ENCODE assay signal across 8 cellular contexts in the genomic region with DNA sequence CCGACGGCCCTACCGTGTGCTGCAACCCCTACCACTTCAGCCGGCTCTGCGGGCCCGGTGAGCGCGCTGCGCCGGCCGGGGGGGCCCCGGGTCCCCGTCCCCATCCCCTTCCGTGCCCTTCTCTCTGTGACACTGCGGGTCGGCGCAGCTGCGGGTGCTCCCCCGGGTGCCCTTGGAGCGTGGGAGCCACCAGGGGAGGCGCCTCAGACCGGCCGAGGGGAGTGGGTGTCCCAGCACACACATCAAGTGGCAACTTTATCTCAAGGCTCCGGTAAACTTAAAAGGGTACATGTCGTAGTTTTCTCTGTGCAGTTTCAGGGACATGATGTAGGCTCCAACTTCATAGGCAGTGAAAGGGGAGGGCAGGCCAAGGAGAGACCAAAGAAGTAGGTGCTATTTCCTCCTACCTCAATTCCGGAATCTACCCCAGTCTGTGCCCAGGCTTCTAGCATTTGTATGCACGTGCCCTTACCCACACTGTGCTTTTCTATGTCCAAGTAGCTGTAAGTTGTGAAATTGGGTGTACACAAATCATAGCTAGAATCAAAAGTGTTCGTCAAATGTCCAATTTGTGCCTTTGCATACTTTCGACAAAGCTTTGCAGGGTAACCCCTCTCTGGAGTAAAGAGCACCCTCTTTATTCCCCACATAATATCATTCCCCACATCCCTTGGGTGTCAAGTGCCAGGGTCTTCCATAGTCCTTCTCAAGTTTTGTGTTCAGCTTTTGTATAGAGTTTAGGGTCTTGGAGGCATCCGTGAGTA. TPM values are rescaled to one million over a fixed set of nuclear protein-coding genes. Genes with fewer than 3 reads are reported as not detected.
DNase-seq lines count a peak whose midpoint lies in the region; ATAC-seq and TF ChIP-seq lines count a peak whose summit lies in the region.

No MANE protein-coding gene starts in this region.

- peak overlapping the region; percentile 65 for H3K4me3 Mint-ChIP-seq in activated T-cell treated with anti-CD3 and anti-CD28 coated beads, Interleukin-2, amount 50 U/mL, for 24 hours
- peak overlapping the region; percentile 60 for H3K4me3 Mint-ChIP-seq in activated naive CD8-positive, alpha-beta T cell treated with anti-CD3 and anti-CD28 coated beads for 36 hours

- H3K4me3 ChIP-seq in left lung (peak overlapping the region; percentile 76 to 82), thyroid gland (replicated peaks in 1 of 3) (peak overlapping the region; percentile 18 to 80 (median 72))

- H3K4me1 Mint-ChIP-seq in activated T-cell treated with anti-CD3 and anti-CD28 coated beads, Interleukin-2, amount 50 U/mL, for 24 hours (ENCODE audit: low read depth) = peaks cover 20% of the 10 kb centered on the region
- H3K4me1 Mint-ChIP-seq in activated naive CD8-positive, alpha-beta T cell treated with anti-CD3 and anti-CD28 coated beads for 36 hours = peaks cover 16% of the 10 kb centered on the region

- peak; percentile 39 for DNase-seq in activated T-cell treated with anti-CD3 and anti-CD28 coated beads, Interleukin-2, amount 50 U/mL, for 24 hours
- no peak for DNase-seq in activated T-cell treated with anti-CD3 and anti-CD28 coated beads, Interleukin-2, amount 50 U/mL, for 1 hour
- DNase-seq in activated naive CD8-positive, alpha-beta T cell treated with anti-CD3 and anti-CD28 coated beads for 36 hours = peak; percentile 4
- DNase-seq in left lung = no peak
- peak; percentile 23 to 27 for DNase-seq in thyroid gland
- no peak for DNase-seq in HUDEP-2 (lab: John Stamatoyannopoulos, UW; ENCODE audit: unreplicated experiment in 76 of 76)
- no peak for DNase-seq in LoVo (ENCODE audit: low spot score)

- H3K9me3 ChIP-seq in left lung = no peaks in the 10 kb centered on the region
- no peaks in the 10 kb centered on the region for H3K9me3 ChIP-seq in thyroid gland

- H3K36me3 ChIP-seq in left lung = peaks cover 0 to 4% of the 10 kb centered on the region in 2 donors
- no peaks in the 10 kb centered on the region for H3K36me3 ChIP-seq in thyroid gland

- 12 to 13% methylated on average over 7 to 11 of the region's 30 CpGs for WGBS in thyroid gland, 2 donors

- TF ChIP-seq CTCF in left lung (IDR thresholded peaks at IDR 0.05) = no peak
- no peak for TF ChIP-seq CTCF in thyroid gland (IDR thresholded peaks at IDR 0.05)

- no peak for ATAC-seq in left lung
- ATAC-seq in HG02981 (IDR thresholded peaks at IDR 0.05; ENCODE audit: unreplicated experiment) = no peak

- H3K27me3 ChIP-seq in left lung = peaks cover 0 to 32% of the 10 kb centered on the region in 2 donors
- H3K27me3 ChIP-seq in thyroid gland = no peaks in the 10 kb centered on the region

- intact Hi-C loops in left lung (cut with DNase I) = loop anchor here in 1 of 2 donors (10.0 kb wide), 2 partner anchors 61 to 151 kb away; no protein-coding TSS in a partner anchor
- intact Hi-C loops in thyroid gland (cut with DNase I) = loop anchor here (5.0 kb wide), 2 partner anchors 68 to 143 kb away; no protein-coding TSS in a partner anchor

- no peak for TF ChIP-seq POLR2A in thyroid gland (IDR thresholded peaks at IDR 0.05)

- no peak overlapping the region for H3K27ac Mint-ChIP-seq in activated T-cell treated with anti-CD3 and anti-CD28 coated beads, Interleukin-2, amount 50 U/mL, for 24 hours
- no peak overlapping the region for H3K27ac Mint-ChIP-seq in activated naive CD8-positive, alpha-beta T cell treated with anti-CD3 and anti-CD28 coated beads for 36 hours

- H3K4me1 ChIP-seq in left lung (peaks cover 13 to 52% of the 10 kb centered on the region in 2 donors), thyroid gland (peaks cover 42 to 47% of the 10 kb centered on the region in 2 donors)

- H3K9me3 Mint-ChIP-seq in activated T-cell treated with anti-CD3 and anti-CD28 coated beads, Interleukin-2, amount 50 U/mL, for 24 hours = no peaks in the 10 kb centered on the region
- no peaks in the 10 kb centered on the region for H3K9me3 Mint-ChIP-seq in activated naive CD8-positive, alpha-beta T cell treated with anti-CD3 and anti-CD28 coated beads for 36 hours

- H3K27me3 Mint-ChIP-seq in activated T-cell treated with anti-CD3 and anti-CD28 coated beads, Interleukin-2, amount 50 U/mL, for 24 hours = peaks cover 31% of the 10 kb centered on the region
- H3K27me3 Mint-ChIP-seq in activated naive CD8-positive, alpha-beta T cell treated with anti-CD3 and anti-CD28 coated beads for 36 hours = peaks cover 28% of the 10 kb centered on the region

- peak overlapping the region; percentile 87 to 90 for H3K27ac ChIP-seq in left lung
- H3K27ac ChIP-seq in thyroid gland = peak overlapping the region; percentile 78 to 87 (median 87)

- no peaks in the 10 kb centered on the region for H3K36me3 Mint-ChIP-seq in activated T-cell treated with anti-CD3 and anti-CD28 coated beads, Interleukin-2, amount 50 U/mL, for 24 hours (ENCODE audit: low read depth)
- no peaks in the 10 kb centered on the region for H3K36me3 Mint-ChIP-seq in activated naive CD8-positive, alpha-beta T cell treated with anti-CD3 and anti-CD28 coated beads for 36 hours

RNA-seq across cellular contexts. Expression of a gene that starts 2.2 kb away (rescaled TPM):
- under 1 TPM; 0.04 to 0.10 TPM for total RNA-seq in activated naive CD8-positive, alpha-beta T cell treated with anti-CD3 and anti-CD28 coated beads for 36 hours
- total RNA-seq in left lung (100 to 1,000 TPM in 1 of 2 donors, 10 to 100 TPM in 1; 84.9 to 110 TPM), thyroid gland (100 to 1,000 TPM in 1 of 4 donors, 10 to 100 TPM in 3; 59.3 to 118 (median 62.3) TPM)

Comparison
In these comparisons a context has a peak if more than half of its experiments do, and no peak if none do; other contexts are left out.
1. DNase-seq: peak in activated T-cell treated with anti-CD3 and anti-CD28 coated beads, Interleukin-2, amount 50 U/mL, for 24 hours (single experiment), activated naive CD8-positive, alpha-beta T cell treated with anti-CD3 and anti-CD28 coated beads for 36 hours (single experiment) and thyroid gland (2 of 2); none in activated T-cell treated with anti-CD3 and anti-CD28 coated beads, Interleukin-2, amount 50 U/mL, for 1 hour (single experiment), left lung (0 of 2), HUDEP-2 (0 of 76) and LoVo (single experiment).
2. RNA of a gene that starts 2.2 kb away (total RNA-seq): 84.9 to 110 TPM in left lung and 59.3 to 118 TPM in thyroid gland; 0.04 to 0.10 TPM in activated naive CD8-positive, alpha-beta T cell treated with anti-CD3 and anti-CD28 coated beads for 36 hours; every median in the first group is over 10 times any median in the second.